ENCODE assay signal across 1 cellular context in genomic region chr16:89616576-89617437, GRCh38.
TF ChIP-seq lines count a peak whose summit lies in the region.

No MANE protein-coding gene starts in this region.

TF ChIP-seq in H1, 55 proteins besides CTCF, POLR2A, EP300 and RAD21:
- TF ChIP-seq TAF7 (optimal IDR thresholded peaks at IDR 0.05; ENCODE audit: borderline replicate concordance, low read depth, low read length) (no peak), USF2 (IDR thresholded peaks at IDR 0.05; ENCODE audit: low read length) (no peak), POU5F1 (IDR thresholded peaks at IDR 0.05; ENCODE audit: low read depth, low read length) (no peak), TEAD4 (IDR thresholded peaks at IDR 0.05; ENCODE audit: low read depth, low read length) (no peak), HDAC2 (IDR thresholded peaks at IDR 0.05; ENCODE audit: borderline replicate concordance in 1 of 2, low read depth in 2 of 2, low read length in 2 of 2) (no peak), EGR1 (IDR thresholded peaks at IDR 0.05; ENCODE audit: borderline replicate concordance, low read depth, low read length) (peak; percentile 72)
TF ChIP-seq in H1: peak in this region for 1.
